ENCODE assay signal across 1 cellular context in genomic region chr17:749359-749758, GRCh38.
TF ChIP-seq lines count a peak whose summit lies in the region.

No MANE protein-coding gene starts in this region.

TF ChIP-seq in HepG2, 621 proteins besides CTCF, POLR2A, EP300 and RAD21:
- peak; percentile 67; the same call in 1 of the 2 replicates for TF ChIP-seq ZNF446 (CRISPR knock-in tag; IDR thresholded peaks at IDR 0.05)
